Comparison of ENCODE assay signal across 1 cellular context in the genomic region with DNA sequence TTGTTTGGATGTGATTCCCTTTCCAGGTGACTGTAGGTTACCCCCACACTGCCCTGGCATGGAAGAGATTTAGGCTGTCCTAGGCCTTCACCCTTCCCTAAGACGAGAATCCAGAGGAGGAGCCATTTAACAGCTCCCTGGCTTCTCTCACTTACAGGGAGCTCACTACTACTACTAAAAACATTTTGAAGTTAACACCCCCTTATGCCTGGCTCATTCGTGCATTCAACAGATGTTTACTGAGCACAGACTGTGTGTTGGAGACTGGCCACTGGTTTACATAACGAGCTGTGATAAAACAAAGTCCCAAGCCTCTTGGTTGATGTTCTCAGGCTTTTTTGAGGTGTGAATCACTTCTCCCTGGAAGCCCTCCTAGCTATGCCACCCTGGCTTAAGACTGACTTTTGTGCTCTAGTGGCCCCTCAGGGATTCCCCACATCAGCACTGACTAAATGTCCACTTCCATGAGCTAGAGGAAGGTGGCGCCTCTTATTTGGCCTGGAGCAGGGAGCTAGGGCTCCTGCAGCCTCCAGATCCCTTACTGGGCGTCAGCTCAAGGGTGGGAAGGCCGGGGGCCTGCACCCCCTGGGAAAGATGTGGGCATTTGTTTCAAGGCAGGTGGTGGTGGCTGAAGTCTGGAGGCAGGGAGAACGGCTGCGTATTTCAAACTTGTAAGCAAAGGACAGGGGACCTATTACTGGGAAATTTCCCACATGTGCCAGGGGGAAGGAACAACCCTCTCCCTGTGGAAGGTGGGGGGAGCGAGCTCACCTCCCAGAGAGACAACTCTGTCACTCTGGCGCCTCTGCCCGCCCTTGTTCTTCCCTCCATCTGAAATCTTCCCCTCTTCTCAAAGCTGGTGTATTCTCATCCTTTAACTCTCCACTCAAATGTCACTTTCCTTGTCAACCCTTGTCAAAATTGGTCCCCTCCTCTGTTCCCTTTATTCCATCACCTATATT.
TF ChIP-seq lines count a peak whose summit lies in the region.

No MANE protein-coding gene starts in this region.

TF ChIP-seq in SK-N-SH, 30 proteins besides CTCF, POLR2A, EP300 and RAD21 (continued from another document):
- TF ChIP-seq, protein P1, sequence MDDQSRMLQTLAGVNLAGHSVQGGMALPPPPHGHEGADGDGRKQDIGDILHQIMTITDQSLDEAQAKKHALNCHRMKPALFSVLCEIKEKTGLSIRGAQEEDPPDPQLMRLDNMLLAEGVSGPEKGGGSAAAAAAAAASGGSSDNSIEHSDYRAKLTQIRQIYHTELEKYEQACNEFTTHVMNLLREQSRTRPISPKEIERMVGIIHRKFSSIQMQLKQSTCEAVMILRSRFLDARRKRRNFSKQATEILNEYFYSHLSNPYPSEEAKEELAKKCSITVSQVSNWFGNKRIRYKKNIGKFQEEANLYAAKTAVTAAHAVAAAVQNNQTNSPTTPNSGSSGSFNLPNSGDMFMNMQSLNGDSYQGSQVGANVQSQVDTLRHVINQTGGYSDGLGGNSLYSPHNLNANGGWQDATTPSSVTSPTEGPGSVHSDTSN (IDR thresholded peaks at IDR 0.05), result no peak
- TF ChIP-seq, protein P2, sequence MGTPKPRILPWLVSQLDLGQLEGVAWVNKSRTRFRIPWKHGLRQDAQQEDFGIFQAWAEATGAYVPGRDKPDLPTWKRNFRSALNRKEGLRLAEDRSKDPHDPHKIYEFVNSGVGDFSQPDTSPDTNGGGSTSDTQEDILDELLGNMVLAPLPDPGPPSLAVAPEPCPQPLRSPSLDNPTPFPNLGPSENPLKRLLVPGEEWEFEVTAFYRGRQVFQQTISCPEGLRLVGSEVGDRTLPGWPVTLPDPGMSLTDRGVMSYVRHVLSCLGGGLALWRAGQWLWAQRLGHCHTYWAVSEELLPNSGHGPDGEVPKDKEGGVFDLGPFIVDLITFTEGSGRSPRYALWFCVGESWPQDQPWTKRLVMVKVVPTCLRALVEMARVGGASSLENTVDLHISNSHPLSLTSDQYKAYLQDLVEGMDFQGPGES (IDR thresholded peaks at IDR 0.05; ENCODE audit: low read depth, low read length), result no peak
- TF ChIP-seq TEAD4 (IDR thresholded peaks at IDR 0.05; ENCODE audit: borderline replicate concordance, insufficient read depth) (no peak), FOXJ3 (CRISPR knock-in tag; IDR thresholded peaks at IDR 0.05) (no peak), YY1 (IDR thresholded peaks at IDR 0.05; ENCODE audit: low read depth) (no peak), POLR2AphosphoS5 (IDR thresholded peaks at IDR 0.05; ENCODE audit: low read depth, low read length) (no peak), NRF1 (IDR thresholded peaks at IDR 0.05; ENCODE audit: low read depth, low read length) (no peak), SMC3 (IDR thresholded peaks at IDR 0.05; ENCODE audit: low read depth, low read length) (peak; percentile 53), JUND (IDR thresholded peaks at IDR 0.05) (no peak)
